ENCODE assay signal across 8 cellular contexts in the genomic region with DNA sequence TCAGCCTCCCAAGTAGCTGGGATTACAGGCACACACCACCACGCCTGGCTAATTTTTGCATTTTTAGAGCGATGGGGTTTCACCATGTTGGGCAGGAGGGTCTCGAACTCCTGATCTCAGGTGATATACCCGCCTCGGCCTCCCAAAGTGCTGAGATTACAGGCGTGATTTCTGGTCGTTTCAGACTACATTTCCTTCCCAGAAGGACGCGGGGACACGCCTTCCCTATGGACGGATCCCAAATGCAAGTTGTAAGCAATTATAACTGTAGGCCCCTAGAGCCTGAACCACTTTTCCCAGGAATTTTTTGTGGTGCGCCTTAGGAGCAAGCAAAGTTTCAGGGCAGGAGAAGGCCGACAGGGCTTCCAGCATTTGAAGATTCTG. TPM values are rescaled to one million over a fixed set of nuclear protein-coding genes. Genes with fewer than 3 reads are reported as not detected.
A peak's percentile ranks its signal among the peaks of the same experiment; 100 is the strongest.
DNase-seq lines count a peak whose midpoint lies in the region; ATAC-seq and TF ChIP-seq lines count a peak whose summit lies in the region.

No MANE protein-coding gene starts in this region.

- intact Hi-C loops in left ventricle myocardium inferior (cut with micrococcal nuclease) (no loop called here), left cardiac atrium (cut with DNase I) (loop anchor here in 1 of 2 donors (10.0 kb wide), 1 partner anchor 265 kb away; a partner anchor contains a TSS), mammary epithelial cell (cut with micrococcal nuclease) (no loop called here), mucosa of descending colon (cut with DNase I, micrococcal nuclease) (no loop called here)

- H3K79me2 ChIP-seq in mammary epithelial cell (ENCODE audit: insufficient read depth, low read length) = peaks cover 8% of the 10 kb centered on the region

- 75% methylated on average over 13 of the region's 13 CpGs for WGBS in mammary epithelial cell (ENCODE audit: low coverage, missing lambda C conversion rate)
- WGBS in urinary bladder = 50% methylated on average over 13 of the region's 13 CpGs

- dilution Hi-C loops in mammary epithelial cell (cut with HindIII; ENCODE audit: low sequenced_read_pairs) = loop anchor here (5.0 kb wide), 2 partner anchors 47 to 63 kb away; no protein-coding TSS in a partner anchor

- ATAC-seq in left cardiac atrium (no peak), mucosa of descending colon (no peak), GM21619 (IDR thresholded peaks at IDR 0.05; ENCODE audit: unreplicated experiment) (no peak), GM19455 (IDR thresholded peaks at IDR 0.05; ENCODE audit: unreplicated experiment) (no peak), HG02981 (IDR thresholded peaks at IDR 0.05; ENCODE audit: unreplicated experiment) (no peak)

- H3K9me3 ChIP-seq in left ventricle myocardium inferior (replicated peaks) (peaks cover 3% of the 10 kb centered on the region), mammary epithelial cell (replicated peaks; ENCODE audit: insufficient read depth, low read length) (peaks cover 14% of the 10 kb centered on the region), mucosa of descending colon (peaks cover 17% of the 10 kb centered on the region)

- BruUV-seq in mammary epithelial cell (replicated peaks; lab: Mats Ljungman, UMichigan) = no TSS peak

- H4K20me1 ChIP-seq in mammary epithelial cell (ENCODE audit: insufficient read depth, low read length) = no peaks in the 10 kb centered on the region

- H3K27me3 ChIP-seq in left ventricle myocardium inferior (ENCODE audit: low read depth) (no peaks in the 10 kb centered on the region), mammary epithelial cell (ENCODE audit: insufficient read depth, low read length) (no peaks in the 10 kb centered on the region)

- no peak overlapping the region for H3K9ac ChIP-seq in mammary epithelial cell (ENCODE audit: insufficient read depth, low read length)

- in situ Hi-C loops in mammary epithelial cell (cut with MboI; ENCODE audit: low sequenced_read_pairs in 2 of 2) = no loop called here

- CTCF ChIA-PET in mammary epithelial cell (lab: Charles Lee; ENCODE audit: low non-redundant PET) = no interaction called here

- DNase-seq in left ventricle myocardium inferior (no peak), left cardiac atrium (no peak), mammary epithelial cell (no peak), mucosa of descending colon (peak in 2 of 3 donors; percentile 4 to 29)

- H2AFZ ChIP-seq in mammary epithelial cell (ENCODE audit: low read depth, low read length) = peak overlapping the region; percentile 99

- TF ChIP-seq CTCF in left ventricle myocardium inferior (IDR thresholded peaks at IDR 0.05; ENCODE audit: borderline replicate concordance) (no peak), mammary epithelial cell (conservative IDR thresholded peaks at IDR 0.05 in 1 of 2, IDR thresholded peaks at IDR 0.05 in 1 of 2; ENCODE audit: extremely low read depth in 1 of 2, insufficient read depth in 1 of 2, low read depth in 1 of 2, low read length in 2 of 2) (no peak), mucosa of descending colon (IDR thresholded peaks at IDR 0.05) (no peak)

- H3K27ac ChIP-seq in left ventricle myocardium inferior (replicated peaks) (peak overlapping the region; percentile 95), mammary epithelial cell (ENCODE audit: insufficient read depth, low read depth, low read length) (no peak overlapping the region), urinary bladder (ENCODE audit: low read depth) (peak overlapping the region; percentile 40)

- H3K4me2 ChIP-seq in mammary epithelial cell (ENCODE audit: insufficient read depth, low read depth, low read length) = peak overlapping the region; percentile 78

- H3K4me1 ChIP-seq in left ventricle myocardium inferior (peaks cover 24% of the 10 kb centered on the region), mammary epithelial cell (ENCODE audit: insufficient read depth, low read length) (peaks cover 6% of the 10 kb centered on the region), mucosa of descending colon (ENCODE audit: low read depth) (peaks cover 5% of the 10 kb centered on the region), urinary bladder (ENCODE audit: insufficient read depth) (no peaks in the 10 kb centered on the region)

- H3K36me3 ChIP-seq in left ventricle myocardium inferior (peaks cover 3% of the 10 kb centered on the region), mammary epithelial cell (ENCODE audit: insufficient read depth, low read length) (no peaks in the 10 kb centered on the region), mucosa of descending colon (ENCODE audit: low read depth) (no peaks in the 10 kb centered on the region), urinary bladder (ENCODE audit: insufficient read depth) (no peaks in the 10 kb centered on the region)

- H3K4me3 ChIP-seq in left ventricle myocardium inferior = peak overlapping the region; percentile 71
- peak overlapping the region; percentile 33 to 56 (median 34) for H3K4me3 ChIP-seq in mammary epithelial cell (replicated peaks in 1 of 3; ENCODE audit: insufficient read depth in 1 of 3, low read depth in 2 of 3, low read length in 3 of 3)
- no peak overlapping the region for H3K4me3 ChIP-seq in mucosa of descending colon
- H3K4me3 ChIP-seq in urinary bladder (ENCODE audit: low read depth, low read length) = peak overlapping the region; percentile 17

RNA-seq across cellular contexts. Expression of a gene that starts 17.8 kb away (rescaled TPM):
- total RNA-seq in left ventricle myocardium inferior = 10.1 TPM
- 10 to 100 TPM; 10.4 to 36.1 TPM for total RNA-seq in left cardiac atrium
- 10 to 100 TPM in 1 of 2 donors, 1 to 10 TPM in 1; 7.2 to 12.3 TPM for total RNA-seq in mammary epithelial cell
- 3.8 TPM for polyA plus RNA-seq in mammary epithelial cell
- 41.1 TPM for polyA minus RNA-seq in mammary epithelial cell
- 10 to 100 TPM in 1 of 3 donors, 1 to 10 TPM in 2; 4.6 to 18.8 (median 6.1) TPM for total RNA-seq in mucosa of descending colon
- 24.7 TPM for total RNA-seq in urinary bladder
- 19.1 TPM for polyA plus RNA-seq in urinary bladder

RNA-seq across cellular contexts. Expression of a gene that starts 52.6 kb away (rescaled TPM):
- total RNA-seq in left ventricle myocardium inferior = 1.8 TPM
- total RNA-seq in left cardiac atrium = 1 to 10 TPM; 1.5 TPM
- 1 to 10 TPM; 2.9 to 3.7 TPM for total RNA-seq in mammary epithelial cell
- polyA plus RNA-seq in mammary epithelial cell = 0.97 TPM
- 2.4 TPM for polyA minus RNA-seq in mammary epithelial cell
- 1 to 10 TPM; 3.7 to 4.5 (median 4.1) TPM for total RNA-seq in mucosa of descending colon
- total RNA-seq in urinary bladder = 11.7 TPM
- polyA plus RNA-seq in urinary bladder = 2.3 TPM

Comparison
In these comparisons a context has a peak if more than half of its experiments do, and no peak if none do; other contexts are left out.
1. DNase-seq: peak in mucosa of descending colon (2 of 3); none in left ventricle myocardium inferior (single experiment), left cardiac atrium (single experiment) and mammary epithelial cell (single experiment).